ENCODE assay signal across 1 cellular context in genomic region chr20:44231713-44232468, GRCh38.
A peak's percentile ranks its signal among the peaks of the same experiment; 100 is the strongest.
TF ChIP-seq lines count a peak whose summit lies in the region.

No MANE protein-coding gene starts in this region.

TF ChIP-seq in HepG2, 621 proteins besides CTCF, POLR2A, EP300 and RAD21 (continued from another document):
- no peak for TF ChIP-seq ZNF407 (CRISPR knock-in tag; IDR thresholded peaks at IDR 0.05; ENCODE audit: not compliant biosample characterization)
- TF ChIP-seq ATF3 (CRISPR knock-in tag; IDR thresholded peaks at IDR 0.05): no peak
- no peak for TF ChIP-seq NFRKB (IDR thresholded peaks at IDR 0.05)
- 0 out of 2 replicates have a peak, but pooled peaks have one; percentile 29 for TF ChIP-seq POGK (CRISPR knock-in tag; conservative IDR thresholded peaks at IDR 0.05)
- TF ChIP-seq SSRP1 (CRISPR knock-in tag; IDR thresholded peaks at IDR 0.05): no peak
- peak; percentile 78 for TF ChIP-seq STAG1 (CRISPR knock-in tag; IDR thresholded peaks at IDR 0.05)
- TF ChIP-seq FOSL2 (CRISPR knock-in tag; IDR thresholded peaks at IDR 0.05): 0 out of 2 replicates have a peak, but pooled peaks have one; percentile 5
TF ChIP-seq in HepG2: peak in this region for 13.
